2 cellular contexts compared by ENCODE assay signal in the genomic region with DNA sequence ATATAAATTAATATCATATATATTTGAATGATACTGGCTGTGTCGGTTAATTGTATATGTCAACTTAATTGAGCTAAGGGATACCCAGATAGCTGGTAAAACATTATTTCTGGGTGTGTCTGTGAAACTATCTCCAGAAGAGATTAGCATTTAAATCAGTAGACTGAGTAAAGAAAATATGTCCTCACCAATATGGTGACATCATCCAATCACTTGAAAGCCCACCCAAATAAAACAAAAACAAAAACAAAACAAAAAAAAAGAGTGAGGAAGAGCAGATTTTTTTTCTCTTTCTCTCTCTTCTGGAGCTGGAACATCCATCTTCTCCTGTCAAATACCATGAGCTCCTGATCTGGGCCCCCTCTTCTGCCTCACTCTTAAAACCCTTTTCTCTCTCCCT.
A peak's percentile ranks its signal among the peaks of the same experiment; 100 is the strongest.
TF ChIP-seq lines count a peak whose summit lies in the region.

No MANE protein-coding gene starts in this region.

TF ChIP-seq in HepG2, 621 proteins besides CTCF, POLR2A, EP300 and RAD21:
- TF ChIP-seq ZNF780A (CRISPR knock-in tag; IDR thresholded peaks at IDR 0.05) = no peak
- TF ChIP-seq ATF7 (IDR thresholded peaks at IDR 0.05) = peak; percentile 86
- no peak for TF ChIP-seq ATF7 (CRISPR knock-in tag; IDR thresholded peaks at IDR 0.05)
- TF ChIP-seq AHR (CRISPR knock-in tag; IDR thresholded peaks at IDR 0.05) = no peak
- TF ChIP-seq DNMT3B (CRISPR knock-in tag; conservative IDR thresholded peaks at IDR 0.05) = no peak
- TF ChIP-seq, protein P1, sequence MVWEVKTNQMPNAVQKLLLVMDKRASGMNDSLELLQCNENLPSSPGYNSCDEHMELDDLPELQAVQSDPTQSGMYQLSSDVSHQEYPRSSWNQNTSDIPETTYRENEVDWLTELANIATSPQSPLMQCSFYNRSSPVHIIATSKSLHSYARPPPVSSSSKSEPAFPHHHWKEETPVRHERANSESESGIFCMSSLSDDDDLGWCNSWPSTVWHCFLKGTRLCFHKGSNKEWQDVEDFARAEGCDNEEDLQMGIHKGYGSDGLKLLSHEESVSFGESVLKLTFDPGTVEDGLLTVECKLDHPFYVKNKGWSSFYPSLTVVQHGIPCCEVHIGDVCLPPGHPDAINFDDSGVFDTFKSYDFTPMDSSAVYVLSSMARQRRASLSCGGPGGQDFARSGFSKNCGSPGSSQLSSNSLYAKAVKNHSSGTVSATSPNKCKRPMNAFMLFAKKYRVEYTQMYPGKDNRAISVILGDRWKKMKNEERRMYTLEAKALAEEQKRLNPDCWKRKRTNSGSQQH (CRISPR knock-in tag; IDR thresholded peaks at IDR 0.05; ENCODE audit: low read depth) = no peak
- no peak for TF ChIP-seq ARNT (IDR thresholded peaks at IDR 0.05)
TF ChIP-seq in HepG2: peak in this region for 1.

TF ChIP-seq in HEK293, 187 proteins besides CTCF, POLR2A, EP300 and RAD21:
- TF ChIP-seq ZNF423 (tag by site-specific recombination; IDR thresholded peaks at IDR 0.05) = no peak
- TF ChIP-seq, protein P2, sequence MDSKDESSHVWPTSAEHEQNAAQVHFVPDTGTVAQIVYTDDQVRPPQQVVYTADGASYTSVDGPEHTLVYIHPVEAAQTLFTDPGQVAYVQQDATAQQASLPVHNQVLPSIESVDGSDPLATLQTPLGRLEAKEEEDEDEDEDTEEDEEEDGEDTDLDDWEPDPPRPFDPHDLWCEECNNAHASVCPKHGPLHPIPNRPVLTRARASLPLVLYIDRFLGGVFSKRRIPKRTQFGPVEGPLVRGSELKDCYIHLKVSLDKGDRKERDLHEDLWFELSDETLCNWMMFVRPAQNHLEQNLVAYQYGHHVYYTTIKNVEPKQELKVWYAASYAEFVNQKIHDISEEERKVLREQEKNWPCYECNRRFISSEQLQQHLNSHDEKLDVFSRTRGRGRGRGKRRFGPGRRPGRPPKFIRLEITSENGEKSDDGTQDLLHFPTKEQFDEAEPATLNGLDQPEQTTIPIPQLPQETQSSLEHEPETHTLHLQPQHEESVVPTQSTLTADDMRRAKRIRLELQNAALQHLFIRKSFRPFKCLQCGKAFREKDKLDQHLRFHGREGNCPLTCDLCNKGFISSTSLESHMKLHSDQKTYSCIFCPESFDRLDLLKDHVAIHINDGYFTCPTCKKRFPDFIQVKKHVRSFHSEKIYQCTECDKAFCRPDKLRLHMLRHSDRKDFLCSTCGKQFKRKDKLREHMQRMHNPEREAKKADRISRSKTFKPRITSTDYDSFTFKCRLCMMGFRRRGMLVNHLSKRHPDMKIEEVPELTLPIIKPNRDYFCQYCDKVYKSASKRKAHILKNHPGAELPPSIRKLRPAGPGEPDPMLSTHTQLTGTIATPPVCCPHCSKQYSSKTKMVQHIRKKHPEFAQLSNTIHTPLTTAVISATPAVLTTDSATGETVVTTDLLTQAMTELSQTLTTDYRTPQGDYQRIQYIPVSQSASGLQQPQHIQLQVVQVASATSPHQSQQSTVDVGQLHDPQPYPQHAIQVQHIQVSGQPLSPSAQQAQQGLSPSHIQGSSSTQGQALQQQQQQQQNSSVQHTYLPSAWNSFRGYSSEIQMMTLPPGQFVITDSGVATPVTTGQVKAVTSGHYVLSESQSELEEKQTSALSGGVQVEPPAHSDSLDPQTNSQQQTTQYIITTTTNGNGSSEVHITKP (tag by site-specific recombination; IDR thresholded peaks at IDR 0.05) = no peak
- TF ChIP-seq, protein P3, sequence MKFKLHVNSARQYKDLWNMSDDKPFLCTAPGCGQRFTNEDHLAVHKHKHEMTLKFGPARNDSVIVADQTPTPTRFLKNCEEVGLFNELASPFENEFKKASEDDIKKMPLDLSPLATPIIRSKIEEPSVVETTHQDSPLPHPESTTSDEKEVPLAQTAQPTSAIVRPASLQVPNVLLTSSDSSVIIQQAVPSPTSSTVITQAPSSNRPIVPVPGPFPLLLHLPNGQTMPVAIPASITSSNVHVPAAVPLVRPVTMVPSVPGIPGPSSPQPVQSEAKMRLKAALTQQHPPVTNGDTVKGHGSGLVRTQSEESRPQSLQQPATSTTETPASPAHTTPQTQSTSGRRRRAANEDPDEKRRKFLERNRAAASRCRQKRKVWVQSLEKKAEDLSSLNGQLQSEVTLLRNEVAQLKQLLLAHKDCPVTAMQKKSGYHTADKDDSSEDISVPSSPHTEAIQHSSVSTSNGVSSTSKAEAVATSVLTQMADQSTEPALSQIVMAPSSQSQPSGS (tag by site-specific recombination; IDR thresholded peaks at IDR 0.05; ENCODE audit: low read depth) = peak; percentile 75
